ENCODE assay signal across 8 cellular contexts in genomic region chr19:9323919-9324583, GRCh38. TPM values are rescaled to one million over a fixed set of nuclear protein-coding genes. Genes with fewer than 3 reads are reported as not detected.
DNase-seq lines count a peak whose midpoint lies in the region; ATAC-seq and TF ChIP-seq lines count a peak whose summit lies in the region.

TSS of gene ZNF559 (plus strand) at chr19:9324179. CDS start at chr19:9338550, 14,371 bp downstream.

- in situ Hi-C loops in IMR-90 (cut with MboI; ENCODE audit: low sequenced_read_pairs): loop anchor here (10.0 kb wide), 1 partner anchor 471 kb away; no protein-coding TSS in a partner anchor

- H3K4me3 ChIP-seq in IMR-90 (ENCODE audit: insufficient read depth, low read depth, low read length): peak within 1 kb of the TSS; percentile 66
- H3K4me3 ChIP-seq in OCI-LY7 (ENCODE audit: low read depth, low read length, poor library complexity, severe bottlenecking): peak within 1 kb of the TSS; percentile 77
- peak within 1 kb of the TSS; percentile 91 for H3K4me3 ChIP-seq in epithelial cell of proximal tubule (ENCODE audit: low read depth, low read length)
- peak within 1 kb of the TSS; percentile 98 for H3K4me3 ChIP-seq in mucosa of stomach (ENCODE audit: low read length)

- no peak within 1 kb of the TSS for H3K18ac ChIP-seq in IMR-90 (ENCODE audit: low read depth, low read length)

- no peak within 1 kb of the TSS for H2BK20ac ChIP-seq in IMR-90 (ENCODE audit: low read depth, low read length)

- peak within 1 kb of the TSS; percentile 74; the same call in 1 of the 2 replicates for H3K23ac ChIP-seq in IMR-90 (ENCODE audit: low read depth, low read length)

- H2BK5ac ChIP-seq in IMR-90 (ENCODE audit: low read depth, low read length, poor library complexity, severe bottlenecking): peak within 1 kb of the TSS; percentile 42

- TF ChIP-seq CTCF in IMR-90 (conservative IDR thresholded peaks at IDR 0.05; ENCODE audit: low read depth, low read length) (peak; percentile 33), OCI-LY7 (conservative IDR thresholded peaks at IDR 0.05; ENCODE audit: low read length) (peak; percentile 68), epithelial cell of proximal tubule (conservative IDR thresholded peaks at IDR 0.05; ENCODE audit: low read depth, low read length) (peak; percentile 39)

- peaks cover 5 to 7% of the 10 kb centered on the region in 2 experiments; a peak in 3 of 4 replicates for H3K79me1 ChIP-seq in IMR-90 (ENCODE audit: low read depth in 1 of 2, low read length in 2 of 2)

- DNase-seq in DMS153 treated with DMSO at 0.1 percent for 48 hours (lab: John Stamatoyannopoulos, UW; ENCODE audit: unreplicated experiment): peak; percentile 63
- peak; percentile 92 for DNase-seq in IMR-90
- peak; percentile 97 for DNase-seq in OCI-LY7 (ENCODE audit: low spot score)
- DNase-seq in activated T-cell treated with anti-CD3 and anti-CD28 coated beads for 4 hours: peak; percentile 98
- DNase-seq in epithelial cell of proximal tubule (ENCODE audit: low read depth): peak; percentile 38
- DNase-seq in stimulated activated CD8-positive, alpha-beta memory T cell treated with anti-CD3 and anti-CD28 coated beads, Interleukin-4, amount 100 ng/mL, for 48 hours: peak; percentile 98

- peak within 1 kb of the TSS; percentile 82 for H3K4ac ChIP-seq in IMR-90 (ENCODE audit: low read depth, low read length)

- H3K9me1 ChIP-seq in IMR-90 (ENCODE audit: insufficient read depth, low read length): no peaks in the 10 kb centered on the region

- peak within 1 kb of the TSS; percentile 91 to 92 for H4K8ac ChIP-seq in IMR-90 (ENCODE audit: low read depth in 2 of 2, low read length in 2 of 2)

- 0 out of 2 replicates have a peak, but pooled peaks have one; percentile 26 for TF ChIP-seq POLR2A in IMR-90 (IDR thresholded peaks at IDR 0.05; ENCODE audit: low read depth, low read length)

- H3K79me2 ChIP-seq in OCI-LY7 (ENCODE audit: insufficient read depth, low read depth, low read length): peaks cover 12% of the 10 kb centered on the region; the same call in 1 of the 2 replicates

- H2AK5ac ChIP-seq in IMR-90 (ENCODE audit: low read depth, low read length): peak within 1 kb of the TSS; percentile 82

- dilution Hi-C loops in IMR-90 (cut with HindIII; ENCODE audit: low sequenced_read_pairs, unreplicated experiment): no loop called here

- H2BK15ac ChIP-seq in IMR-90 (ENCODE audit: low read depth, low read length): no peak within 1 kb of the TSS

- 0 out of 2 replicates have a peak within 1 kb of the TSS, but pooled peaks have one; percentile 8 for H2BK120ac ChIP-seq in IMR-90 (ENCODE audit: low read depth, low read length)

- H3K9me3 ChIP-seq in IMR-90 (ENCODE audit: control insufficient read depth, insufficient read depth, low read length) (peaks cover 18% of the 10 kb centered on the region), OCI-LY7 (ENCODE audit: low read length) (peaks cover 38% of the 10 kb centered on the region), mucosa of stomach (ENCODE audit: control insufficient read depth, low read length) (peaks cover 13% of the 10 kb centered on the region)

- POLR2A ChIA-PET in IMR-90 (lab: Charles Lee; ENCODE audit: unreplicated experiment): no interaction called here
- POLR2A ChIA-PET in OCI-LY7 (lab: Charles Lee): interaction anchor here (0.6 kb wide), 1 partner anchor 851 kb away, joined by 3 read pairs; no protein-coding TSS in a partner anchor

- H2AK9ac ChIP-seq in IMR-90 (replicated peaks; ENCODE audit: low read depth, low read length, poor library complexity): peak within 1 kb of the TSS; percentile 96

- H4K20me1 ChIP-seq in IMR-90 (ENCODE audit: insufficient read depth, low read length): no peaks in the 10 kb centered on the region
- no peaks in the 10 kb centered on the region for H4K20me1 ChIP-seq in OCI-LY7 (ENCODE audit: insufficient read depth, low read length)

- WGBS in IMR-90 (ENCODE audit: extremely low coverage in 2 of 2, insufficient read length in 1 of 2), 2 experiments: 1% methylated on average over 23 of the region's 48 CpGs; no CpG with 5 or more reads in 1 of the 2 experiments

- H3K27ac ChIP-seq in IMR-90 (ENCODE audit: insufficient read depth, low read length): peak within 1 kb of the TSS; percentile 54
- peak within 1 kb of the TSS; percentile 95 for H3K27ac ChIP-seq in OCI-LY7 (ENCODE audit: low read depth, low read length, poor library complexity, severe bottlenecking)

- peak within 1 kb of the TSS; percentile 27 for H4K91ac ChIP-seq in IMR-90 (ENCODE audit: insufficient read depth, low read depth, low read length)

- H3K27me3 ChIP-seq in IMR-90 (ENCODE audit: control insufficient read depth, insufficient read depth, low read length): no peaks in the 10 kb centered on the region
- no peaks in the 10 kb centered on the region for H3K27me3 ChIP-seq in mucosa of stomach (ENCODE audit: control insufficient read depth, insufficient read depth, low read length)

- H3K36me3 ChIP-seq in IMR-90 (ENCODE audit: control insufficient read depth, insufficient read depth, low read length): peaks cover 3% of the 10 kb centered on the region; the same call in 1 of the 2 replicates
- peaks cover 23% of the 10 kb centered on the region for H3K36me3 ChIP-seq in OCI-LY7 (ENCODE audit: insufficient read depth, low read length)
- H3K36me3 ChIP-seq in mucosa of stomach (ENCODE audit: control insufficient read depth, insufficient read depth, low read length): no peaks in the 10 kb centered on the region

- CTCF ChIA-PET in IMR-90 (lab: Yijun Ruan, JAX): no interaction called here
- CTCF ChIA-PET in OCI-LY7 (lab: Charles Lee; ENCODE audit: unreplicated experiment): no interaction called here

- peak within 1 kb of the TSS; percentile 100 for H2AFZ ChIP-seq in IMR-90 (replicated peaks; ENCODE audit: low read length, poor library complexity)
- H2AFZ ChIP-seq in OCI-LY7 (ENCODE audit: low read length): peak within 1 kb of the TSS; percentile 98

- ATAC-seq in GM21528 (IDR thresholded peaks at IDR 0.05; ENCODE audit: low FRiP score, unreplicated experiment) (peak; percentile 97), IMR-90 (ENCODE audit: low read depth) (peak; percentile 98)

- no TSS peak for BruUV-seq in IMR-90 (replicated peaks; lab: Mats Ljungman, UMichigan)
- BruUV-seq in OCI-LY7 (replicated peaks; lab: Mats Ljungman, UMichigan): no TSS peak

- H4K5ac ChIP-seq in IMR-90 (ENCODE audit: low read depth, low read length): peak within 1 kb of the TSS; percentile 50

- 0 out of 2 replicates have a peak within 1 kb of the TSS, but pooled peaks have one; percentile 5 for H3K56ac ChIP-seq in IMR-90 (ENCODE audit: extremely low read depth, insufficient read depth, low read length)

- H3K9me2 ChIP-seq in OCI-LY7 (ENCODE audit: insufficient read depth, low read length): no peaks in the 10 kb centered on the region

- peak within 1 kb of the TSS; percentile 70 for H3K9ac ChIP-seq in IMR-90 (ENCODE audit: low read depth, low read length)
- H3K9ac ChIP-seq in mucosa of stomach (ENCODE audit: low read length): peak within 1 kb of the TSS; percentile 76

- TF ChIP-seq RAD21 in IMR-90 (IDR thresholded peaks at IDR 0.05; ENCODE audit: low read length): no peak

- H3K14ac ChIP-seq in IMR-90 (replicated peaks; ENCODE audit: low read depth, low read length): peak within 1 kb of the TSS; percentile 85

- intact Hi-C loops in IMR-90 (cut with micrococcal nuclease) (loop anchor here (1.0 kb wide), 1 partner anchor 15 kb away; the partner anchor contains the start of gene ZNF699), OCI-LY7 (cut with micrococcal nuclease; ENCODE audit: unreplicated experiment) (loop anchor here (1.0 to 5.0 kb wide), 2 partner anchors 15 to 108 kb away; partner anchors contain the start of gene ZNF699)

- H3K4me2 ChIP-seq in IMR-90 (ENCODE audit: low read depth, low read length) (peak within 1 kb of the TSS; percentile 89), OCI-LY7 (ENCODE audit: low read length) (peak within 1 kb of the TSS; percentile 89)

- H3K4me1 ChIP-seq in IMR-90 (ENCODE audit: control insufficient read depth, insufficient read depth, low read length): 0 out of 2 replicates have a peak, but pooled peaks cover 2% of the 10 kb centered on the region
- H3K4me1 ChIP-seq in OCI-LY7 (ENCODE audit: insufficient read depth, low read length, poor library complexity, severe bottlenecking): peaks cover 18% of the 10 kb centered on the region
- H3K4me1 ChIP-seq in mucosa of stomach (ENCODE audit: control insufficient read depth, insufficient read depth, low read length): peaks cover 6% of the 10 kb centered on the region

TF ChIP-seq in IMR-90, 13 proteins besides CTCF, POLR2A, EP300 and RAD21:
- TF ChIP-seq CEBPB (IDR thresholded peaks at IDR 0.05; ENCODE audit: low read depth, low read length) (no peak), CHD1 (IDR thresholded peaks at IDR 0.05; ENCODE audit: low read depth, low read length) (no peak), BHLHE40 (IDR thresholded peaks at IDR 0.05; ENCODE audit: low read depth, low read length) (peak; percentile 59; the same call in 1 of the 2 replicates), RCOR1 (IDR thresholded peaks at IDR 0.05; ENCODE audit: insufficient replicate concordance, low read length) (no peak)
TF ChIP-seq in IMR-90: peak in this region for 1.

RNA-seq across cellular contexts. Expression of gene ZNF559, which starts in this region (rescaled TPM):
- total RNA-seq in IMR-90 (2012; rRNA removed): 8.8 and 9.4 TPM in 2 replicates
- polyA plus RNA-seq in IMR-90 (2012; rRNA removed): 6.8 and 9.9 TPM in 2 replicates
- 1.3 and 2.7 TPM in 2 replicates for polyA plus RNA-seq in IMR-90 (2012; cell fraction: cytosol; rRNA removed)
- 1.7 and 19.3 TPM in 2 replicates for polyA plus RNA-seq in IMR-90 (2012; cell fraction: nucleus; rRNA removed; ENCODE audit: low replicate concordance)
- 9.0 and 16.8 TPM in 2 replicates for total RNA-seq in OCI-LY7 (2014; rRNA removed; shearing (Covaris generic))
- 18.6 and 22.3 TPM in 2 replicates for total RNA-seq in OCI-LY7 (2022)
- total RNA-seq in epithelial cell of proximal tubule: 5.2 and 7.3 TPM in 2 replicates

Comparison
In these comparisons a context has a peak if more than half of its experiments do, and no peak if none do; other contexts are left out.
1. Peak in every context shown above with its lines: DNase-seq, ATAC-seq, H3K4me3 ChIP-seq and H3K27ac ChIP-seq.
2. DNase-seq: peak in every context shown above with its lines; median percentile 98 in activated T-cell treated with anti-CD3 and anti-CD28 coated beads for 4 hours; 98 in stimulated activated CD8-positive, alpha-beta memory T cell treated with anti-CD3 and anti-CD28 coated beads, Interleukin-4, amount 100 ng/mL, for 48 hours; 97 in OCI-LY7; 92 in IMR-90; 63 in DMS153 treated with DMSO at 0.1 percent for 48 hours; 38 in epithelial cell of proximal tubule.